1 cellular context compared by ENCODE assay signal in genomic region chr19:13978306-13978705, GRCh38.
TF ChIP-seq lines count a peak whose summit lies in the region.

No MANE protein-coding gene starts in this region.

TF ChIP-seq in SK-N-SH treated with all-trans-retinoic acid at 6 μM for 48 hours, 23 proteins besides CTCF, POLR2A, EP300 and RAD21 (continued from another document):
- TF ChIP-seq TSHZ2 (CRISPR knock-in tag; IDR thresholded peaks at IDR 0.05) (no peak), CSRNP3 (CRISPR knock-in tag; IDR thresholded peaks at IDR 0.05) (no peak), PATZ1 (CRISPR knock-in tag; IDR thresholded peaks at IDR 0.05; ENCODE audit: borderline replicate concordance) (no peak), ZNF70 (CRISPR knock-in tag; IDR thresholded peaks at IDR 0.05) (no peak), ZFP30 (CRISPR knock-in tag; IDR thresholded peaks at IDR 0.05) (no peak), ZC3H10 (CRISPR knock-in tag; IDR thresholded peaks at IDR 0.05) (no peak)
